ENCODE assay signal across 9 cellular contexts in genomic region chr12:68587448-68587873, GRCh38. TPM values are rescaled to one million over a fixed set of nuclear protein-coding genes. Genes with fewer than 3 reads are reported as not detected.
DNase-seq lines count a peak whose midpoint lies in the region; ATAC-seq and TF ChIP-seq lines count a peak whose summit lies in the region.
"Had no signal": no experiment of that assay in that cellular context is flagged by ENCODE, and none has a peak within 500 bp of the region (broad histone marks: within the 10 kb centered on the region; RNA-seq: fewer than 3 reads in every experiment).

No MANE protein-coding gene starts in this region.

- no peak overlapping the region for H3K4me2 ChIP-seq in MM.1S (ENCODE audit: low read depth, low read length)

- no peaks in the 10 kb centered on the region for H4K20me1 ChIP-seq in MM.1S (ENCODE audit: insufficient read depth, low read length)

- H3K9me3 ChIP-seq in colonic mucosa: no peaks in the 10 kb centered on the region
- no peaks in the 10 kb centered on the region; the same call in 1 of the 2 replicates for H3K9me3 ChIP-seq in MM.1S (replicated peaks; ENCODE audit: insufficient read depth, low read length)

- peak; percentile 74 for ATAC-seq in HG03571 (IDR thresholded peaks at IDR 0.05; ENCODE audit: unreplicated experiment)

- H3K9ac ChIP-seq in colonic mucosa (ENCODE audit: low read depth in 2 of 2, low read length in 2 of 2) (no peak overlapping the region), MM.1S (ENCODE audit: low read length) (no peak overlapping the region)

- peak; percentile 29 to 50 (median 32) for DNase-seq in stimulated activated CD4-positive, alpha-beta T cell treated with anti-CD3 and anti-CD28 coated beads, Interleukin-12 subunit alpha, Interleukin-12 subunit beta, amount 100 ng/mL, for 48 hours (ENCODE audit: low read depth in 2 of 3, low spot score in 1 of 3)
- no peak for DNase-seq in stimulated activated CD4-positive, alpha-beta T cell treated with anti-CD3 and anti-CD28 coated beads, Interleukin-12 subunit alpha, Interleukin-12 subunit beta, amount 100 ng/mL, for 4 hours
- peak; percentile 20 for DNase-seq in activated naive CD4-positive, alpha-beta T cell treated with anti-CD3 and anti-CD28 coated beads, Interleukin-2, amount 50 U/mL, for 16 hours
- DNase-seq in putamen (ENCODE audit: low spot score): no peak
- no peak for DNase-seq in colonic mucosa
- no peak for DNase-seq in NCI-H510A treated with DMSO at 0.1 percent for 48 hours (lab: John Stamatoyannopoulos, UW)
- no peak for DNase-seq in MM.1S

- H3K4me1 ChIP-seq in colonic mucosa: no peaks in the 10 kb centered on the region
- H3K4me1 ChIP-seq in MM.1S (ENCODE audit: low read length): peaks cover 16% of the 10 kb centered on the region
- H3K4me1 ChIP-seq: SJSA1 had no signal

- H3K9me2 ChIP-seq in MM.1S (replicated peaks; ENCODE audit: insufficient read depth, low read length): no peaks in the 10 kb centered on the region

- no peaks in the 10 kb centered on the region for H3K36me3 ChIP-seq in colonic mucosa
- H3K36me3 ChIP-seq in MM.1S (replicated peaks; ENCODE audit: insufficient read depth, low read length): no peaks in the 10 kb centered on the region
- H3K36me3 ChIP-seq: SJSA1 had no signal

- H3K79me2 ChIP-seq in MM.1S (ENCODE audit: low read length): no peaks in the 10 kb centered on the region

- peaks cover 13% of the 10 kb centered on the region; the same call in 1 of the 2 replicates for H3F3A ChIP-seq in MM.1S (ENCODE audit: insufficient read depth, low read length)

- H3K4me3 ChIP-seq in colonic mucosa (no peak overlapping the region), MM.1S (ENCODE audit: low read length) (no peak overlapping the region)
- H3K4me3 ChIP-seq: SJSA1 had no signal

- intact Hi-C loops in colonic mucosa (cut with DNase I): no loop called here

- TF ChIP-seq CTCF in colonic mucosa (IDR thresholded peaks at IDR 0.05) (no peak), MM.1S (IDR thresholded peaks at IDR 0.05; ENCODE audit: low read length) (no peak)

- H3K27ac ChIP-seq in colonic mucosa (no peak overlapping the region), MM.1S (ENCODE audit: low read length) (no peak overlapping the region)
- H3K27ac ChIP-seq: SJSA1 had no signal

- H3K27me3 ChIP-seq in colonic mucosa: no peaks in the 10 kb centered on the region
- H3K27me3 ChIP-seq in MM.1S (replicated peaks; ENCODE audit: insufficient read depth, low read length): no peaks in the 10 kb centered on the region
- H3K27me3 ChIP-seq: SJSA1 had no signal

- no peak overlapping the region for H2AFZ ChIP-seq in MM.1S (ENCODE audit: low read length)

RNA-seq across cellular contexts. Expression of gene RAP1B, which starts 23.2 kb away (rescaled TPM):
- total RNA-seq in colonic mucosa: 100 to 1,000 TPM; 112 to 198 TPM

Comparison
In these comparisons a context has a peak if more than half of its experiments do, and no peak if none do; other contexts are left out.
1. DNase-seq: peak in stimulated activated CD4-positive, alpha-beta T cell treated with anti-CD3 and anti-CD28 coated beads, Interleukin-12 subunit alpha, Interleukin-12 subunit beta, amount 100 ng/mL, for 48 hours (3 of 3) and activated naive CD4-positive, alpha-beta T cell treated with anti-CD3 and anti-CD28 coated beads, Interleukin-2, amount 50 U/mL, for 16 hours (single experiment); none in stimulated activated CD4-positive, alpha-beta T cell treated with anti-CD3 and anti-CD28 coated beads, Interleukin-12 subunit alpha, Interleukin-12 subunit beta, amount 100 ng/mL, for 4 hours (single experiment), putamen (single experiment), colonic mucosa (single experiment), NCI-H510A treated with DMSO at 0.1 percent for 48 hours (single experiment) and MM.1S (single experiment).